Comparison of ENCODE assay signal across 1 cellular context in the genomic region with DNA sequence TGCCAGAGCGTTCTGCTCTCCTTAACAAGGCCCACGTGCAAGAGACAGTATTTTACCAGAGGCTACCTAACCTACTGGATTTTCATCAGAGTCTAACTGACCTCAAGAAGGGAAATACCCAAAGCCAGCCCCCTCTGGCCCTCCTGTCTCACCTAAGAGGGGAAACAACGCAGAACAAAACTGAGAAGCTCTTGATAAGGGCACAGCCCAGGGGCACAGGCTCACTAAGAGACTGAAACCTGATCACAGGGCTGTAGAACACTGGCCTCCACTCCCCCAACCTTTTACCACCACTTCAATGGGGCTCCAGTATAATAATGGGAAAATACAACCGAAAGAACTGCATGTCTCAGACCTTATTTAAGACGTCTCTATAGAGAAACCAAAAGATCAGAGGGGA.
TF ChIP-seq lines count a peak whose summit lies in the region.

No MANE protein-coding gene starts in this region.

TF ChIP-seq in GM12878, 131 proteins besides CTCF, POLR2A, EP300 and RAD21 (continued from another document):
- TF ChIP-seq, protein P1, sequence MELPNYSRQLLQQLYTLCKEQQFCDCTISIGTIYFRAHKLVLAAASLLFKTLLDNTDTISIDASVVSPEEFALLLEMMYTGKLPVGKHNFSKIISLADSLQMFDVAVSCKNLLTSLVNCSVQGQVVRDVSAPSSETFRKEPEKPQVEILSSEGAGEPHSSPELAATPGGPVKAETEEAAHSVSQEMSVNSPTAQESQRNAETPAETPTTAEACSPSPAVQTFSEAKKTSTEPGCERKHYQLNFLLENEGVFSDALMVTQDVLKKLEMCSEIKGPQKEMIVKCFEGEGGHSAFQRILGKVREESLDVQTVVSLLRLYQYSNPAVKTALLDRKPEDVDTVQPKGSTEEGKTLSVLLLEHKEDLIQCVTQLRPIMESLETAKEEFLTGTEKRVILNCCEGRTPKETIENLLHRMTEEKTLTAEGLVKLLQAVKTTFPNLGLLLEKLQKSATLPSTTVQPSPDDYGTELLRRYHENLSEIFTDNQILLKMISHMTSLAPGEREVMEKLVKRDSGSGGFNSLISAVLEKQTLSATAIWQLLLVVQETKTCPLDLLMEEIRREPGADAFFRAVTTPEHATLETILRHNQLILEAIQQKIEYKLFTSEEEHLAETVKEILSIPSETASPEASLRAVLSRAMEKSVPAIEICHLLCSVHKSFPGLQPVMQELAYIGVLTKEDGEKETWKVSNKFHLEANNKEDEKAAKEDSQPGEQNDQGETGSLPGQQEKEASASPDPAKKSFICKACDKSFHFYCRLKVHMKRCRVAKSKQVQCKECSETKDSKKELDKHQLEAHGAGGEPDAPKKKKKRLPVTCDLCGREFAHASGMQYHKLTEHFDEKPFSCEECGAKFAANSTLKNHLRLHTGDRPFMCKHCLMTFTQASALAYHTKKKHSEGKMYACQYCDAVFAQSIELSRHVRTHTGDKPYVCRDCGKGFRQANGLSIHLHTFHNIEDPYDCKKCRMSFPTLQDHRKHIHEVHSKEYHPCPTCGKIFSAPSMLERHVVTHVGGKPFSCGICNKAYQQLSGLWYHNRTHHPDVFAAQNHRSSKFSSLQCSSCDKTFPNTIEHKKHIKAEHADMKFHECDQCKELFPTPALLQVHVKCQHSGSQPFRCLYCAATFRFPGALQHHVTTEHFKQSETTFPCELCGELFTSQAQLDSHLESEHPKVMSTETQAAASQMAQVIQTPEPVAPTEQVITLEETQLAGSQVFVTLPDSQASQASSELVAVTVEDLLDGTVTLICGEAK (IDR thresholded peaks at IDR 0.05; ENCODE audit: borderline replicate concordance): no peak
- TF ChIP-seq PAX8 (IDR thresholded peaks at IDR 0.05): no peak
- TF ChIP-seq ZNF622 (IDR thresholded peaks at IDR 0.05): no peak
- no peak for TF ChIP-seq TARDBP (IDR thresholded peaks at IDR 0.05; ENCODE audit: borderline replicate concordance)
